22 cellular contexts compared by ENCODE assay signal in the genomic region with DNA sequence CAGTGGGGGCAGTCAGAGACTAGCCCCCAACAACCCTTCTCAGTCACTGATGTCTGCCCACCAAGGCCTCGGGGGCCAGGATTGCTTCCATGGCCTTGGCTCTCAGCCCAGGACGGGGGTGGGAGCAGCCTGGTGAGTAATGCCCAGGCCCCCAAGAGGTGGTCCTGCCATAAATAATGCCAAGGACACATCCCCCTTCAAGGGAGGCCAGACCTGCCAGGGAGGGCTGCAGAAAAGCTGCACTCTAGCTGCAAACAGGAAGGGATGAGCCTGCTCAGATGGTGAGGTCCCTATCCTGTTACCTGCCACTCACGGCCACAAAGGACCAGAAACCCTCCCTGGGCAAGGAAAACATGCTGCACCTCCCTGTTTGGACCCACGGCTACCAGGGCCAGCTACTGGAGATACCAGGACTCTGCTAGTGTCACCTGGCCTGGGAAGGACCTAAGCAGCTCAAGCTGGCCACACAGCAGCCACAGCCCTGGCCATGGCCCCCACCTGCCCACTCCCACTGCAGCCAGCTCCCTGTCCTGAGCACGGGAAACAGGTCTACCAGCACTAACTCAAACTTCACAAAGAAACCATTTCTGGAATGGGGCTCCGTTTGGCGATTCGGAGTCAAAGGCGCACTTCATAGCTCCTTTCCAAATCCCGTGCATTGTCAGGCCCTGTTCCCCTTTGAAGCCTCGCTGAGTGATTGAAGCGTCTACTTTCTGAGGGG. TPM values are rescaled to one million over a fixed set of nuclear protein-coding genes. Genes with fewer than 3 reads are reported as not detected.
DNase-seq lines count a peak whose midpoint lies in the region; ATAC-seq, FAIRE-seq and TF ChIP-seq lines count a peak whose summit lies in the region.
"Had no signal": no experiment of that assay in that cellular context is flagged by ENCODE, and none has a peak within 500 bp of the region (broad histone marks: within the 10 kb centered on the region; RNA-seq: fewer than 3 reads in every experiment).

No MANE protein-coding gene starts in this region.

- no peak for TF ChIP-seq EP300 in K562 (IDR thresholded peaks at IDR 0.05; ENCODE audit: low read length)

- H3K9me3 ChIP-seq in H9 (ENCODE audit: control insufficient read depth, low read depth, low read length) (no peaks in the 10 kb centered on the region), K562 (replicated peaks; ENCODE audit: control insufficient read depth, insufficient read depth, low read depth, low read length) (peaks cover 5% of the 10 kb centered on the region; the same call in 1 of the 2 replicates), trophoblast cell (ENCODE audit: insufficient read depth, low read depth, low read length) (peaks cover 2% of the 10 kb centered on the region)
- H3K9me3 ChIP-seq: thoracic aorta had no signal

- peak overlapping the region in 1 of 3 experiments; percentile 51; a peak in 1 of 7 replicates for H3K27ac Mint-ChIP-seq in H9
- H3K27ac Mint-ChIP-seq: GM23338 had no signal

- peak; percentile 7; the same call in 2 of the 3 replicates for ATAC-seq in K562
- ATAC-seq in GM19351 (IDR thresholded peaks at IDR 0.05; ENCODE audit: unreplicated experiment): no peak
- ATAC-seq: GM23338; naive thymus-derived CD4-positive, alpha-beta T cell had no signal

- H3K9me1 ChIP-seq in K562 (ENCODE audit: control insufficient read depth, insufficient read depth, low read length): peaks cover 4% of the 10 kb centered on the region

- TF ChIP-seq RAD21 in K562 (CRISPR knock-in tag; conservative IDR thresholded peaks at IDR 0.05 in 1 of 2, IDR thresholded peaks at IDR 0.05 in 1 of 2): 0 out of 4 replicates have a peak, but pooled peaks of 1 of the 2 experiments have one; percentile 4

- H2BK12ac ChIP-seq in H9 (ENCODE audit: insufficient read length, low read depth, low read length) (no peak overlapping the region), trophoblast cell (ENCODE audit: low read length) (no peak overlapping the region)

- WGBS in H9 (ENCODE audit: extremely low coverage, insufficient read length, low lambda C conversion rate): no CpG with 5 or more reads among the region's 12 CpGs
- 72% methylated on average over 12 of the region's 12 CpGs for WGBS in K562 (ENCODE audit: insufficient coverage, low coverage, missing lambda C conversion rate)
- WGBS in trophoblast cell (ENCODE audit: extremely low coverage, insufficient coverage, insufficient read length): no CpG with 5 or more reads among the region's 12 CpGs

- DNase-seq in D721Med (ENCODE audit: insufficient read length, low spot score) (no peak), H9 (no peak), K562 (ENCODE audit: extremely low read depth in 1 of 4, low spot score in 3 of 4) (peak in 1 of 4 experiments; percentile 25), trophoblast cell (peak in 1 of 2 donors; percentile 42), NCI-H1930 (lab: John Stamatoyannopoulos, UW) (no peak), GM10266 (ENCODE audit: extremely low spot score) (no peak)
- DNase-seq: activated CD4-positive, alpha-beta T cell treated with anti-CD3 and anti-CD28 coated beads, Interleukin-2, amount 50 U/mL, for 48 hours; activated effector memory CD4-positive, alpha-beta T cell treated with Interleukin-2 at 50 U/mL for 16 hours; CD4-positive, alpha-beta memory T cell; DMS 273 treated with DMSO at 0.1 percent for 48 hours; effector CD4-positive, alpha-beta T cell; heart left ventricle; left cardiac atrium; naive thymus-derived CD4-positive, alpha-beta T cell; RPMI8226; stimulated activated CD4-positive, alpha-beta T cell treated with anti-CD3 and anti-CD28 coated beads, Interleukin-12 subunit alpha, Interleukin-12 subunit beta, amount 100 ng/mL, for 4 hours; stimulated activated CD4-positive, alpha-beta T cell treated with anti-CD3 and anti-CD28 coated beads, Interleukin-4, amount 100 ng/mL, for 24 hours; stimulated activated naive CD4-positive, alpha-beta T cell treated with Interleukin-2 at 50 U/mL for 16 hours had no signal

- H3K4me3 ChIP-seq in K562 (no peak overlapping the region), trophoblast cell (ENCODE audit: low read depth, low read length) (no peak overlapping the region)
- H3K4me3 ChIP-seq: GM23338, heart left ventricle, thoracic aorta had no signal

- no peak overlapping the region for H2BK20ac ChIP-seq in H9 (ENCODE audit: low read depth, low read length, poor library complexity, severe bottlenecking)

- no peaks in the 10 kb centered on the region; a peak in 1 of 5 replicates for H3K9me3 Mint-ChIP-seq in H9
- H3K9me3 Mint-ChIP-seq: CD4-positive, alpha-beta memory T cell; GM23338; naive thymus-derived CD4-positive, alpha-beta T cell had no signal

- FAIRE-seq in D721Med (lab: Jason Lieb, UNC): peak; percentile 16
- no peak for FAIRE-seq in K562 (lab: Jason Lieb, UNC)

- H3K23me2 ChIP-seq in H9 (ENCODE audit: insufficient read length, low read depth, low read length, poor library complexity, severe bottlenecking): no peaks in the 10 kb centered on the region

- H3K18ac ChIP-seq in H9 (ENCODE audit: insufficient read length, low read depth, low read length) (no peak overlapping the region), trophoblast cell (ENCODE audit: low read length) (peak overlapping the region; percentile 38)

- no peak overlapping the region for H3K4me3 Mint-ChIP-seq in H9
- H3K4me3 Mint-ChIP-seq: CD4-positive, alpha-beta memory T cell; GM23338; naive thymus-derived CD4-positive, alpha-beta T cell had no signal

- H3K27me3 Mint-ChIP-seq in H9 (ENCODE audit: low read depth): no peaks in the 10 kb centered on the region
- H3K27me3 Mint-ChIP-seq: CD4-positive, alpha-beta memory T cell; naive thymus-derived CD4-positive, alpha-beta T cell had no signal

- H3K4me2 ChIP-seq in H9 (ENCODE audit: insufficient read depth, insufficient read length, low read length) (no peak overlapping the region), K562 (ENCODE audit: insufficient read depth, low read length) (no peak overlapping the region), trophoblast cell (ENCODE audit: low read length) (no peak overlapping the region)
- H3K4me2 ChIP-seq: GM23338 had no signal

- no peak overlapping the region for H3T11ph ChIP-seq in H9 (ENCODE audit: low read length)

- H4K20me1 ChIP-seq in H9 (ENCODE audit: control insufficient read depth, insufficient read depth, insufficient read length) (no peaks in the 10 kb centered on the region), K562 (replicated peaks; ENCODE audit: control insufficient read depth, insufficient read depth, low read length) (peaks cover 35% of the 10 kb centered on the region)

- peaks cover 10 to 12% of the 10 kb centered on the region in 2 experiments for H3K4me1 Mint-ChIP-seq in H9

- H4K12ac ChIP-seq in trophoblast cell (ENCODE audit: low read depth, low read length): no peak overlapping the region

- H3K9ac ChIP-seq in H9 (ENCODE audit: extremely low read depth, insufficient read length, low read length) (no peak overlapping the region), K562 (ENCODE audit: insufficient read depth in 1 of 2, low read depth in 2 of 2, low read length in 2 of 2) (peak overlapping the region in 1 of 2 experiments; percentile 46; a peak in 2 of 4 replicates), trophoblast cell (ENCODE audit: low read length) (no peak overlapping the region)

- no peak overlapping the region for H2BK15ac ChIP-seq in H9 (ENCODE audit: low read depth, low read length)

- H3K27me3 ChIP-seq in H9 (ENCODE audit: insufficient read depth, low read length) (no peaks in the 10 kb centered on the region), K562 (ENCODE audit: control insufficient read depth in 2 of 2, insufficient read depth in 2 of 2, low read length in 2 of 2) (no peaks in the 10 kb centered on the region), trophoblast cell (ENCODE audit: insufficient read depth, low read length) (no peaks in the 10 kb centered on the region)
- H3K27me3 ChIP-seq: heart left ventricle had no signal

- no peak overlapping the region for H2BK5ac ChIP-seq in H9 (ENCODE audit: insufficient read length, low read length)
- no peak overlapping the region for H2BK5ac ChIP-seq in trophoblast cell (ENCODE audit: low read depth, low read length, poor library complexity)

- intact Hi-C loops in K562 (cut with micrococcal nuclease): no loop called here

- no peaks in the 10 kb centered on the region for H3K79me1 ChIP-seq in H9 (ENCODE audit: insufficient read depth, low read depth, low read length, poor library complexity, severe bottlenecking)
- no peaks in the 10 kb centered on the region for H3K79me1 ChIP-seq in trophoblast cell (ENCODE audit: low read length)

- no TSS peak for BruUV-seq in K562 (replicated peaks; lab: Mats Ljungman, UMichigan)

- H2AFZ ChIP-seq in H9 (ENCODE audit: low read length): no peak overlapping the region
- H2AFZ ChIP-seq in K562 (ENCODE audit: low read depth, low read length): no peak overlapping the region
- no peak overlapping the region for H2AFZ ChIP-seq in trophoblast cell (ENCODE audit: insufficient read depth, low read length, poor library complexity)
- H2AFZ ChIP-seq: GM23338 had no signal

- H3K4ac ChIP-seq in H9 (ENCODE audit: low read depth, low read length) (no peak overlapping the region), trophoblast cell (ENCODE audit: low read depth, low read length) (no peak overlapping the region)

- H3K14ac ChIP-seq in H9 (ENCODE audit: insufficient read depth, low read length) (peak overlapping the region; percentile 27; the same call in 1 of the 2 replicates), trophoblast cell (ENCODE audit: low read length) (no peak overlapping the region)

- in situ Hi-C loops in K562 (cut with MboI): no loop called here

- no peak for TF ChIP-seq POLR2A in K562 (conservative IDR thresholded peaks at IDR 0.05)

- H3K36me3 ChIP-seq in K562 (ENCODE audit: control insufficient read depth, insufficient read depth, low read length) (peaks cover 8% of the 10 kb centered on the region; the same call in 2 of the 3 replicates), trophoblast cell (ENCODE audit: control insufficient read depth in 1 of 2, insufficient read depth in 2 of 2, low read length in 2 of 2) (peaks cover 0 to 3% of the 10 kb centered on the region in 2 experiments)
- H3K36me3 ChIP-seq: thoracic aorta had no signal

- no peak overlapping the region for H2AK5ac ChIP-seq in H9 (ENCODE audit: insufficient read length, low read length)
- no peak overlapping the region for H2AK5ac ChIP-seq in trophoblast cell (ENCODE audit: low read length)

- H3K23ac ChIP-seq in H9 (ENCODE audit: insufficient read length, low read depth, low read length) (no peak overlapping the region), trophoblast cell (ENCODE audit: low read length) (no peak overlapping the region)

- H3K27ac ChIP-seq in H9 (ENCODE audit: insufficient read length, low read depth, low read length): no peak overlapping the region
- no peak overlapping the region for H3K27ac ChIP-seq in K562 (ENCODE audit: extremely low read depth, low read depth, low read length)
- H3K27ac ChIP-seq in trophoblast cell (ENCODE audit: low read depth, low read length): no peak overlapping the region
- H3K27ac ChIP-seq: epithelial cell of prostate, heart left ventricle had no signal

- H2BK120ac ChIP-seq in H9 (ENCODE audit: low read depth, low read length, poor library complexity, severe bottlenecking): no peak overlapping the region
- no peak overlapping the region for H2BK120ac ChIP-seq in trophoblast cell (ENCODE audit: insufficient read depth, low read length, poor library complexity)

- no peak overlapping the region for H4K91ac ChIP-seq in H9 (ENCODE audit: insufficient read length, low read depth, low read length)
- H4K91ac ChIP-seq in trophoblast cell (ENCODE audit: low read depth, low read length): no peak overlapping the region

- H4K8ac ChIP-seq in H9 (replicated peaks; ENCODE audit: insufficient read length, low read depth, low read length) (no peak overlapping the region), trophoblast cell (ENCODE audit: low read depth, low read length) (no peak overlapping the region)

- POLR2A ChIA-PET in K562 (lab: Yijun Ruan, JAX): interaction anchor here (0.6 to 13.6 kb wide), 6 partner anchors 8 to 132 kb away, joined by 3 to 247 read pairs (median 32); a partner anchor contains a TSS

- H3K4me1 ChIP-seq in H9 (ENCODE audit: insufficient read depth, low read length): no peaks in the 10 kb centered on the region
- peaks cover 0 to 40% of the 10 kb centered on the region in 2 experiments; a peak in 2 of 5 replicates for H3K4me1 ChIP-seq in K562 (replicated peaks in 1 of 2; ENCODE audit: control insufficient read depth in 2 of 2, insufficient read depth in 2 of 2, low read length in 2 of 2)
- peaks cover 3 to 6% of the 10 kb centered on the region in 2 experiments for H3K4me1 ChIP-seq in trophoblast cell (ENCODE audit: control insufficient read depth in 1 of 2, insufficient read depth in 2 of 2, low read length in 2 of 2)

- no peak overlapping the region for H3K56ac ChIP-seq in H9 (ENCODE audit: insufficient read length, low read depth, low read length)

- no peak for TF ChIP-seq CTCF in D721Med (IDR thresholded peaks at IDR 0.05; ENCODE audit: insufficient read depth, missing control alignments)
- no peak for TF ChIP-seq CTCF in H9 (conservative IDR thresholded peaks at IDR 0.05)
- no peak for TF ChIP-seq CTCF in K562 (IDR thresholded peaks at IDR 0.05 in 2 of 3, conservative IDR thresholded peaks at IDR 0.05 in 1 of 3; ENCODE audit: insufficient read depth in 2 of 3, low read depth in 1 of 3, low read length in 3 of 3)
- TF ChIP-seq CTCF in GM10266 (IDR thresholded peaks at IDR 0.05; ENCODE audit: control insufficient read depth, insufficient read depth, low read depth, missing control alignments): no peak

- CTCF ChIA-PET in K562 (lab: Yijun Ruan, JAX; ENCODE audit: low intra/inter-chr PET ratio): no interaction called here

- peaks cover 4 to 10% (median 7%) of the 10 kb centered on the region in 3 experiments; a peak in 5 of 7 replicates for H3K36me3 Mint-ChIP-seq in H9 (ENCODE audit: insufficient read depth in 1 of 3, low read depth in 3 of 3)

- H3K79me2 ChIP-seq in H9 (ENCODE audit: insufficient read depth, low read length) (no peaks in the 10 kb centered on the region), K562 (ENCODE audit: control insufficient read depth, insufficient read depth, low read length) (peaks cover 2% of the 10 kb centered on the region; the same call in 2 of the 3 replicates), trophoblast cell (ENCODE audit: control insufficient read depth, insufficient read depth, low read length, poor library complexity) (no peaks in the 10 kb centered on the region)

- H4K5ac ChIP-seq in H9 (ENCODE audit: insufficient read length, low read depth, low read length): no peak overlapping the region

RNA-seq across cellular contexts. Expression of a gene that starts 12.1 kb away (rescaled TPM):
- total RNA-seq in H9 (2021): 22.4 and 22.9 TPM in 2 replicates
- total RNA-seq in K562 (2011; cell fraction: chromatin; rRNA removed; ENCODE audit: low replicate concordance): 5.3 and 21.3 TPM in 2 replicates
- total RNA-seq in K562 (2011; cell fraction: nucleolus; rRNA removed): 21.8 and 25.5 TPM in 2 replicates
- 7.3 and 7.8 TPM in 2 replicates for total RNA-seq in K562 (2011; cell fraction: nucleoplasm; rRNA removed)
- 48.9 and 69.1 TPM in 2 replicates for total RNA-seq in K562 (2014; rRNA removed)
- total RNA-seq in K562 (2014; rRNA removed; fragmentation: Illumina TruSeq; extraction: Trizol): 0.57 and 0.84 TPM in 2 replicates
- total RNA-seq in K562 (2015; rRNA removed; fragmentation: Illumina TruSeq; extraction: Trizol): 17.8 and 20.6 TPM in 2 replicates
- 50.5 and 55.3 TPM in 2 replicates for total RNA-seq in K562 (2021)
- 10.2 and 35.0 TPM in 2 replicates for polyA plus RNA-seq in K562 (2011; rRNA removed)
- 37.2 and 43.8 TPM in 2 replicates for polyA plus RNA-seq in K562 (2011; cell fraction: cytosol; rRNA removed)
- 33.2 and 43.3 TPM in 2 replicates for polyA plus RNA-seq in K562 (2011; cell fraction: nucleus; rRNA removed)
- polyA plus RNA-seq in K562 (2012): 42.2 and 62.2 TPM in 2 replicates
- polyA plus RNA-seq in K562 (2014; fragmentation: Illumina TruSeq; extraction: Trizol): 1.9 and 18.0 TPM in 2 replicates
- polyA plus RNA-seq in K562 (2014; fragmentation: Nextera tagmentation; extraction: Ambion mirVana): 1 to 10 TPM in 1 of 2 experiments, under 1 TPM in 1; 0.56 to 3.5 TPM
- polyA plus RNA-seq in K562 (2014; rRNA removed): 40.7 and 41.3 TPM in 2 replicates
- polyA minus RNA-seq in K562 (2011; rRNA and poly(A)+ RNA removed): 2.8 and 3.7 TPM in 2 replicates
- 13.2 and 33.0 TPM in 2 replicates for polyA minus RNA-seq in K562 (2011; cell fraction: cytosol; rRNA and poly(A)+ RNA removed)
- polyA minus RNA-seq in K562 (2011; cell fraction: nucleus; rRNA and poly(A)+ RNA removed): 12.0 and 14.3 TPM in 2 replicates
- polyA plus RNA-seq in trophoblast cell (2013): 10.4 and 11.5 TPM in 2 replicates

RNA-seq across cellular contexts. Expression of a gene that starts 12.1 kb away (rescaled TPM):
- total RNA-seq in H9 (2021): 24.0 and 24.4 TPM in 2 replicates
- 82.4 and 192 TPM in 2 replicates for total RNA-seq in K562 (2011; cell fraction: chromatin; rRNA removed; ENCODE audit: low replicate concordance)
- total RNA-seq in K562 (2011; cell fraction: nucleolus; rRNA removed): 134 and 166 TPM in 2 replicates
- total RNA-seq in K562 (2011; cell fraction: nucleoplasm; rRNA removed): 107 and 110 TPM in 2 replicates
- 32.5 and 42.0 TPM in 2 replicates for total RNA-seq in K562 (2014; rRNA removed)
- total RNA-seq in K562 (2014; rRNA removed; fragmentation: Illumina TruSeq; extraction: Trizol): 16.3 and 19.8 TPM in 2 replicates
- total RNA-seq in K562 (2015; rRNA removed; fragmentation: Illumina TruSeq; extraction: Trizol): 26.2 and 28.8 TPM in 2 replicates
- total RNA-seq in K562 (2021): 75.4 and 75.5 TPM in 2 replicates
- polyA plus RNA-seq in K562 (2011; rRNA removed): 32.7 and 82.6 TPM in 2 replicates
- polyA plus RNA-seq in K562 (2011; cell fraction: cytosol; rRNA removed): 68.8 and 74.9 TPM in 2 replicates
- 124 and 157 TPM in 2 replicates for polyA plus RNA-seq in K562 (2011; cell fraction: nucleus; rRNA removed)
- 40.3 and 56.9 TPM in 2 replicates for polyA plus RNA-seq in K562 (2012)
- 39.2 and 40.1 TPM in 2 replicates for polyA plus RNA-seq in K562 (2014; fragmentation: Illumina TruSeq; extraction: Trizol)
- polyA plus RNA-seq in K562 (2014; fragmentation: Nextera tagmentation; extraction: Ambion mirVana): 10 to 100 TPM; 23.6 to 33.7 TPM
- polyA plus RNA-seq in K562 (2014; rRNA removed): 28.2 and 31.2 TPM in 2 replicates
- 49.5 and 66.5 TPM in 2 replicates for polyA minus RNA-seq in K562 (2011; rRNA and poly(A)+ RNA removed)
- polyA minus RNA-seq in K562 (2011; cell fraction: cytosol; rRNA and poly(A)+ RNA removed): 31.7 and 46.0 TPM in 2 replicates
- 42.7 and 85.4 TPM in 2 replicates for polyA minus RNA-seq in K562 (2011; cell fraction: nucleus; rRNA and poly(A)+ RNA removed)
- polyA plus RNA-seq in trophoblast cell (2013): 10.8 and 11.6 TPM in 2 replicates
